In genomic region chr10:102229810-102230263, GRCh38 we compare ENCODE assay signal across 1 cellular context.
TF ChIP-seq lines count a peak whose summit lies in the region.

No MANE protein-coding gene starts in this region.

TF ChIP-seq in HEK293, 187 proteins besides CTCF, POLR2A, EP300 and RAD21 (continued from another document and continues in another):
- TF ChIP-seq MZF1 (tag by site-specific recombination; IDR thresholded peaks at IDR 0.05; ENCODE audit: borderline replicate concordance): 0 out of 2 replicates have a peak, but pooled peaks have one; percentile 44
- TF ChIP-seq ZBTB8A (tag by site-specific recombination; IDR thresholded peaks at IDR 0.05): no peak
- TF ChIP-seq PATZ1 (tag by site-specific recombination; IDR thresholded peaks at IDR 0.05): no peak
- no peak for TF ChIP-seq HOXA7 (CRISPR knock-in tag; IDR thresholded peaks at IDR 0.05; ENCODE audit: borderline replicate concordance)
- TF ChIP-seq ZBTB26 (tag by site-specific recombination; optimal IDR thresholded peaks at IDR 0.05): peak; percentile 42
- TF ChIP-seq IKZF3 (tag by site-specific recombination; IDR thresholded peaks at IDR 0.05): peak; percentile 93
- TF ChIP-seq ZNF221 (tag by site-specific recombination; IDR thresholded peaks at IDR 0.05; ENCODE audit: borderline replicate concordance): no peak
- 0 out of 2 replicates have a peak, but pooled peaks have one; percentile 29 for TF ChIP-seq ZBTB11 (tag by site-specific recombination; conservative IDR thresholded peaks at IDR 0.05; ENCODE audit: low read depth)
- TF ChIP-seq ZBTB1 (tag by site-specific recombination; IDR thresholded peaks at IDR 0.05): peak; percentile 92
- TF ChIP-seq ZNF530 (tag by site-specific recombination; IDR thresholded peaks at IDR 0.05; ENCODE audit: low read depth): no peak
- peak; percentile 72; the same call in 1 of the 2 replicates for TF ChIP-seq ZBTB20 (tag by site-specific recombination; IDR thresholded peaks at IDR 0.05)
- no peak for TF ChIP-seq KLF17 (tag by site-specific recombination; IDR thresholded peaks at IDR 0.05)
- no peak for TF ChIP-seq BCL6B (tag by site-specific recombination; IDR thresholded peaks at IDR 0.05)
- peak; percentile 62; the same call in 1 of the 2 replicates for TF ChIP-seq ZNF561 (tag by site-specific recombination; IDR thresholded peaks at IDR 0.05; ENCODE audit: borderline replicate concordance)
- TF ChIP-seq ZNF449 (tag by site-specific recombination; IDR thresholded peaks at IDR 0.05): peak; percentile 34; the same call in 1 of the 2 replicates
- TF ChIP-seq ZNF76 (tag by site-specific recombination; IDR thresholded peaks at IDR 0.05; ENCODE audit: borderline replicate concordance, low read depth): peak; percentile 54
- peak; percentile 90 for TF ChIP-seq ZBTB17 (tag by site-specific recombination; IDR thresholded peaks at IDR 0.05)
- 0 out of 2 replicates have a peak, but pooled peaks have one; percentile 73 for TF ChIP-seq ZFP37 (tag by site-specific recombination; IDR thresholded peaks at IDR 0.05)
- peak; percentile 98 for TF ChIP-seq ZNF366 (tag by site-specific recombination; conservative IDR thresholded peaks at IDR 0.05)
- TF ChIP-seq ZNF2 (tag by site-specific recombination; IDR thresholded peaks at IDR 0.05): peak; percentile 88
- TF ChIP-seq ZNF184 (tag by site-specific recombination; IDR thresholded peaks at IDR 0.05): 0 out of 2 replicates have a peak, but pooled peaks have one; percentile 39
- no peak for TF ChIP-seq GFI1B (tag by site-specific recombination; IDR thresholded peaks at IDR 0.05)
- TF ChIP-seq ZNF391 (tag by site-specific recombination; IDR thresholded peaks at IDR 0.05; ENCODE audit: borderline replicate concordance, low read depth): peak; percentile 77; the same call in 1 of the 2 replicates
- TF ChIP-seq ZEB2 (tag by site-specific recombination; IDR thresholded peaks at IDR 0.05): peak; percentile 98
- TF ChIP-seq REST (tag by site-specific recombination; IDR thresholded peaks at IDR 0.05): no peak
- TF ChIP-seq ZNF621 (tag by site-specific recombination; IDR thresholded peaks at IDR 0.05): no peak
- 0 out of 2 replicates have a peak, but pooled peaks have one; percentile 26 for TF ChIP-seq INSM2 (tag by site-specific recombination; IDR thresholded peaks at IDR 0.05)
- TF ChIP-seq PRDM4 (tag by site-specific recombination; IDR thresholded peaks at IDR 0.05): no peak
- peak; percentile 93 for TF ChIP-seq EGR2 (tag by site-specific recombination; IDR thresholded peaks at IDR 0.05; ENCODE audit: low read depth)
- TF ChIP-seq ZNF654 (tag by site-specific recombination; IDR thresholded peaks at IDR 0.05; ENCODE audit: low read depth): peak; percentile 98
- peak; percentile 54 for TF ChIP-seq ZNF639 (tag by site-specific recombination; IDR thresholded peaks at IDR 0.05)
- peak; percentile 93; the same call in 1 of the 2 replicates for TF ChIP-seq ZBTB48 (tag by site-specific recombination; IDR thresholded peaks at IDR 0.05)
- TF ChIP-seq TRIM28 (IDR thresholded peaks at IDR 0.05; ENCODE audit: borderline replicate concordance, low read length): peak; percentile 59; the same call in 1 of the 2 replicates
- no peak for TF ChIP-seq ZNF560 (tag by site-specific recombination; IDR thresholded peaks at IDR 0.05; ENCODE audit: borderline replicate concordance)
